Comparison of ENCODE assay signal across 22 cellular contexts in genomic region chr7:7897509-7897908, GRCh38.
DNase-seq lines count a peak whose midpoint lies in the region; ATAC-seq and TF ChIP-seq lines count a peak whose summit lies in the region.
"Had no signal": no experiment of that assay in that cellular context is flagged by ENCODE, and none has a peak within 500 bp of the region (broad histone marks: within the 10 kb centered on the region; RNA-seq: fewer than 3 reads in every experiment).

No MANE protein-coding gene starts in this region.

- H3K56ac ChIP-seq in mesendoderm (ENCODE audit: low read length): no peak overlapping the region

- no peak overlapping the region for H3K23ac ChIP-seq in mesendoderm (ENCODE audit: low read length)

- H3K4me1 Mint-ChIP-seq in MCF 10A (ENCODE audit: insufficient read depth, unreplicated experiment): peaks cover 6% of the 10 kb centered on the region

- no peaks in the 10 kb centered on the region for H3K4me1 ChIP-seq in mesendoderm (ENCODE audit: control insufficient read depth, low read depth, low read length)
- H3K4me1 ChIP-seq: BE2C had no signal

- no peak overlapping the region for H2AK5ac ChIP-seq in mesendoderm (ENCODE audit: low read length)

- WGBS in mesendoderm (ENCODE audit: extremely low coverage, insufficient coverage, low lambda C conversion rate): no CpG with 5 or more reads among the region's 2 CpGs

- DNase-seq in BJ (ENCODE audit: low read depth) (peak; percentile 22), HS-5 (ENCODE audit: low read depth) (peak; percentile 25), astrocyte of the hippocampus (ENCODE audit: low read depth, low spot score) (peak; percentile 10), mesendoderm (peak; percentile 55), Right ventricle myocardium inferior (ENCODE audit: missing footprints) (no peak), MCF 10A (ENCODE audit: unreplicated experiment) (no peak)
- DNase-seq in activated CD8-positive, alpha-beta memory T cell treated with anti-CD3 and anti-CD28 coated beads, Interleukin-2, amount 50 U/mL, for 4 hours: no peak
- DNase-seq: 8988T; BE2C; CD4-positive, alpha-beta T cell; DMS153; H7; KBM-7; NCI-H1417 treated with DMSO at 0.1 percent for 48 hours; NCI-H1930; NCI-H226; NCI-H524; NCI-H82; OCI-M1; SIG-M5 had no signal

- H3K79me1 ChIP-seq in mesendoderm (ENCODE audit: low read length): no peaks in the 10 kb centered on the region

- intact Hi-C loops in Right ventricle myocardium inferior (cut with DNase I): no loop called here
- intact Hi-C loops in MCF 10A (cut with micrococcal nuclease): no loop called here

- ATAC-seq in Right ventricle myocardium inferior (no peak), GM19395 (IDR thresholded peaks at IDR 0.05; ENCODE audit: unreplicated experiment) (no peak)
- ATAC-seq: HepG2 had no signal

- no peaks in the 10 kb centered on the region for H3K36me3 ChIP-seq in BJ (ENCODE audit: control insufficient read depth, insufficient read depth, low read length)
- no peaks in the 10 kb centered on the region for H3K36me3 ChIP-seq in mesendoderm (ENCODE audit: control insufficient read depth, insufficient read depth, low read length)
- H3K36me3 ChIP-seq: BE2C had no signal

- TF ChIP-seq CTCF in BJ (IDR thresholded peaks at IDR 0.05; ENCODE audit: insufficient read depth, low read depth, low read length): no peak
- TF ChIP-seq CTCF in MCF 10A (IDR thresholded peaks at IDR 0.05; ENCODE audit: unreplicated experiment): no peak

- no peak overlapping the region for H4K5ac ChIP-seq in mesendoderm (ENCODE audit: low read length)

- H3K79me2 ChIP-seq in mesendoderm (ENCODE audit: control insufficient read depth, insufficient read depth, low read length): no peaks in the 10 kb centered on the region

- H3K9ac ChIP-seq in mesendoderm (ENCODE audit: low read length): no peak overlapping the region

- no peak overlapping the region for H3K4me2 ChIP-seq in mesendoderm (ENCODE audit: low read length)

- no peak overlapping the region for H2BK5ac ChIP-seq in mesendoderm (ENCODE audit: low read length)

- no peak overlapping the region for H3K18ac ChIP-seq in mesendoderm (ENCODE audit: low read length)

- H3K27me3 ChIP-seq in BJ (ENCODE audit: control insufficient read depth, insufficient read depth, low read length) (no peaks in the 10 kb centered on the region), mesendoderm (ENCODE audit: insufficient read depth, low read length, poor library complexity) (no peaks in the 10 kb centered on the region)
- H3K27me3 ChIP-seq: BE2C had no signal

- no peak overlapping the region for H3K27ac Mint-ChIP-seq in MCF 10A (ENCODE audit: low read depth, unreplicated experiment)
- H3K27ac Mint-ChIP-seq: CD4-positive, alpha-beta T cell had no signal

- H3K4me3 Mint-ChIP-seq in MCF 10A (ENCODE audit: unreplicated experiment): no peak overlapping the region
- H3K4me3 Mint-ChIP-seq: CD4-positive, alpha-beta T cell had no signal

- H4K8ac ChIP-seq in mesendoderm (ENCODE audit: low read depth, low read length): no peak overlapping the region

- no peaks in the 10 kb centered on the region for H3K27me3 Mint-ChIP-seq in MCF 10A (ENCODE audit: insufficient read depth, unreplicated experiment)
- H3K27me3 Mint-ChIP-seq: CD4-positive, alpha-beta T cell had no signal

- H3K27ac ChIP-seq in mesendoderm (ENCODE audit: low read depth, low read length): no peak overlapping the region

- BruUV-seq in MCF 10A (replicated peaks; lab: Mats Ljungman, UMichigan): no TSS peak

- H3K4ac ChIP-seq in mesendoderm (ENCODE audit: low read depth, low read length): no peak overlapping the region

- POLR2A ChIA-PET in BJ (lab: Charles Lee): no interaction called here
- POLR2A ChIA-PET in MCF 10A (lab: Yijun Ruan, JAX): no interaction called here

- H2BK15ac ChIP-seq in mesendoderm (replicated peaks; ENCODE audit: low read depth): no peak overlapping the region

- CTCF ChIA-PET in BJ (lab: Yijun Ruan, JAX): interaction anchor here (1.1 to 1.5 kb wide), 4 partner anchors 11 to 250 kb away, joined by 3 to 6 read pairs (median 4); no protein-coding TSS in a partner anchor
- CTCF ChIA-PET in MCF 10A (lab: Yijun Ruan, JAX): interaction anchor here (0.6 to 1.0 kb wide), 4 partner anchors 30 to 944 kb away, joined by 3 to 6 read pairs (median 4); no protein-coding TSS in a partner anchor

- H2BK120ac ChIP-seq in mesendoderm (ENCODE audit: low read depth, low read length): no peak overlapping the region

- H3K36me3 Mint-ChIP-seq in MCF 10A (ENCODE audit: insufficient read depth, unreplicated experiment): peaks cover under 1% of the 10 kb centered on the region

- no peaks in the 10 kb centered on the region for H3K9me3 Mint-ChIP-seq in MCF 10A (ENCODE audit: unreplicated experiment)
- H3K9me3 Mint-ChIP-seq: CD4-positive, alpha-beta T cell had no signal

- H3K4me3 ChIP-seq in BJ (ENCODE audit: low read depth, low read length): no peak overlapping the region
- H3K4me3 ChIP-seq in mesendoderm (ENCODE audit: low read length): no peak overlapping the region

Comparison
In these comparisons a context has a peak if more than half of its experiments do, and no peak if none do; other contexts are left out.
1. DNase-seq: peak in BJ (single experiment), HS-5 (single experiment), astrocyte of the hippocampus (single experiment) and mesendoderm (single experiment); none in Right ventricle myocardium inferior (single experiment), MCF 10A (single experiment) and activated CD8-positive, alpha-beta memory T cell treated with anti-CD3 and anti-CD28 coated beads, Interleukin-2, amount 50 U/mL, for 4 hours (single experiment).